ENCODE assay signal across 8 cellular contexts in the genomic region with DNA sequence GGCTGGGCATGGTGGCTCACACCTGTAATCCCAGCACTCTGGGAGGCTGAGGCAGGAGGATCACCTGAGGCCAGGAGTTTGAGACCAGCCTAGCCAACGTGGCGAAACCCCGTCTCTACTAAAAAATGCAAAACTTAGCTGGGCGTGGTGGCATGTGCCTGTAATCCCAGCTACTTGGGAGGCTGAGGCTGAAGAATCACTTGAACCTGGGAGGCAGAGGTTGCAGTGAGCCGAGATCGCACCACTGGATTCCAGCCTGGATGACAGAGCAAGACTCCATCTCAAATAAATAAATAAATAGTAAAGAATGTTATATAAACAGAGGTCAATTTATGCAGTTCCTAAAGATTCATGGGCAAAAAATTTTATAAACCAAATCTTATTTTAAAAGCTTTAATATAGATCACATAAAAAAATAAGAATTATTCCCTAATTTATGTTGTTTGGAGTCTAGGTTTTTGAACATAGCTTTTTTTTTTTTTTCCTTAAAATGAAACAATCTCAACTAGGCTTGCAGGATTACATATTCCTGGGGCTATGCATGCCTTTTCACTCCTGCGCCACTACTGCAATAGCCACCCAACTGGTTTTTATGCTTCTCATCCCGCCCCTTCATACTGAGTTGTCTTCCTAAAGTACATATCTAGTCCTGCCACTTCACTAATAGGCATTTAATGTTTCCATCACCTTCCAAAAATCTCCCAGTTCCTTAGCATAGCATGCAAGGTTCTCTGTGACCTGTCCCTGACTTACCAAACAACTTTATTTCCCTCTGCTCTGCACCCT. TPM values are rescaled to one million over a fixed set of nuclear protein-coding genes. Genes with fewer than 3 reads are reported as not detected.
A peak's percentile ranks its signal among the peaks of the same experiment; 100 is the strongest.
DNase-seq lines count a peak whose midpoint lies in the region; ATAC-seq, FAIRE-seq and TF ChIP-seq lines count a peak whose summit lies in the region.
"Not testable (repeated sequence)": the region's sequence is repeated elsewhere in the genome, so short reads cannot be mapped to it uniquely, and the experiment has no call there.

No MANE protein-coding gene starts in this region.

- H3K23ac ChIP-seq in IMR-90 (ENCODE audit: low read depth, low read length), result peak overlapping the region; percentile 10; the same call in 1 of the 2 replicates

- intact Hi-C loops in IMR-90 (cut with micrococcal nuclease), result not testable (repeated sequence)

- dilution Hi-C loops in IMR-90 (cut with HindIII; ENCODE audit: low sequenced_read_pairs, unreplicated experiment), result not testable (repeated sequence)

- not testable (repeated sequence) for TF ChIP-seq RAD21 in IMR-90 (IDR thresholded peaks at IDR 0.05; ENCODE audit: low read length)

- not testable (repeated sequence) for H4K20me1 ChIP-seq in IMR-90 (ENCODE audit: insufficient read depth, low read length); astrocyte (ENCODE audit: insufficient read depth, low read length); smooth muscle cell (ENCODE audit: low read depth)

- not testable (repeated sequence) for H2BK15ac ChIP-seq in IMR-90 (ENCODE audit: low read depth, low read length)

- not testable (repeated sequence) for ATAC-seq in IMR-90 (ENCODE audit: low read depth)
- peak; percentile 34 for ATAC-seq in foreskin keratinocyte

- H3K27me3 ChIP-seq in IMR-90 (ENCODE audit: control insufficient read depth, insufficient read depth, low read length); astrocyte (ENCODE audit: insufficient read depth, low read length); bronchial epithelial cell (ENCODE audit: control insufficient read depth, insufficient read depth, low read length); foreskin keratinocyte; smooth muscle cell (ENCODE audit: low read depth): not testable (repeated sequence)

- H3F3A ChIP-seq in smooth muscle cell (ENCODE audit: low read depth), result not testable (repeated sequence)

- H2BK5ac ChIP-seq in IMR-90 (ENCODE audit: low read depth, low read length, poor library complexity, severe bottlenecking), result peak overlapping the region; percentile 78

- H3K9me1 ChIP-seq in IMR-90 (ENCODE audit: insufficient read depth, low read length), result peaks cover 17% of the 10 kb centered on the region

- H3K4me1 ChIP-seq in IMR-90 (ENCODE audit: control insufficient read depth, insufficient read depth, low read length); foreskin keratinocyte; smooth muscle cell (ENCODE audit: low read depth): not testable (repeated sequence)
- H3K4me1 ChIP-seq in astrocyte (ENCODE audit: insufficient read depth, low read length), result peaks cover 16% of the 10 kb centered on the region

- not testable (repeated sequence) for H2AK9ac ChIP-seq in IMR-90 (replicated peaks; ENCODE audit: low read depth, low read length, poor library complexity)

- not testable (repeated sequence) for FAIRE-seq in astrocyte (lab: Jason Lieb, UNC); bronchial epithelial cell (lab: Jason Lieb, UNC)

- not testable (repeated sequence) for TF ChIP-seq CTCF in IMR-90 (conservative IDR thresholded peaks at IDR 0.05; ENCODE audit: low read depth, low read length); RWPE1 (conservative IDR thresholded peaks at IDR 0.05; ENCODE audit: low read depth); astrocyte (IDR thresholded peaks at IDR 0.05; ENCODE audit: insufficient read depth, low read depth, low read length); bronchial epithelial cell (IDR thresholded peaks at IDR 0.05; ENCODE audit: insufficient read depth, low read length, severe bottlenecking); foreskin keratinocyte (conservative IDR thresholded peaks at IDR 0.05); mesothelial cell of epicardium (IDR thresholded peaks at IDR 0.05; ENCODE audit: unreplicated experiment); smooth muscle cell (IDR thresholded peaks at IDR 0.05; ENCODE audit: borderline replicate concordance, insufficient read depth, poor library complexity, severe bottlenecking)

- POLR2A ChIA-PET in IMR-90 (lab: Charles Lee; ENCODE audit: unreplicated experiment) (interaction anchor here (0.5 kb wide), 1 partner anchor 64 kb away, joined by 3 read pairs; no protein-coding TSS in a partner anchor), RWPE1 (lab: Yijun Ruan, JAX; ENCODE audit: low non-redundant PET) (interaction anchor here (0.6 kb wide), 1 partner anchor 280 kb away, joined by 5 read pairs; no protein-coding TSS in a partner anchor)

- not testable (repeated sequence) for H3K4ac ChIP-seq in IMR-90 (ENCODE audit: low read depth, low read length)

- not testable (repeated sequence) for H2AFZ ChIP-seq in IMR-90 (replicated peaks; ENCODE audit: low read length, poor library complexity); astrocyte (ENCODE audit: low read depth, low read length); smooth muscle cell (ENCODE audit: low read depth)

- TF ChIP-seq POLR2A in IMR-90 (IDR thresholded peaks at IDR 0.05; ENCODE audit: low read depth, low read length), result not testable (repeated sequence)

- H3K4me1 Mint-ChIP-seq in astrocyte (ENCODE audit: low read depth, unreplicated experiment), result not testable (repeated sequence)
- peaks cover 22% of the 10 kb centered on the region for H3K4me1 Mint-ChIP-seq in mesothelial cell of epicardium

- in situ Hi-C loops in IMR-90 (cut with MboI; ENCODE audit: low sequenced_read_pairs), result not testable (repeated sequence)

- not testable (repeated sequence) for H4K5ac ChIP-seq in IMR-90 (ENCODE audit: low read depth, low read length)

- not testable (repeated sequence) for H3K56ac ChIP-seq in IMR-90 (ENCODE audit: extremely low read depth, insufficient read depth, low read length)

- WGBS in IMR-90 (ENCODE audit: extremely low coverage in 2 of 2, insufficient read length in 1 of 2), 2 experiments, result 94% methylated on average over 5 of the region's 8 CpGs; no CpG with 5 or more reads in 1 of the 2 experiments
- WGBS in smooth muscle cell (ENCODE audit: low lambda C conversion rate), result 86% methylated on average over 8 of the region's 8 CpGs

- peak overlapping the region; percentile 64; the same call in 1 of the 2 replicates for H4K91ac ChIP-seq in IMR-90 (ENCODE audit: insufficient read depth, low read depth, low read length)

- H3K36me3 ChIP-seq in IMR-90 (ENCODE audit: control insufficient read depth, insufficient read depth, low read length); astrocyte (ENCODE audit: insufficient read depth, low read length); bronchial epithelial cell (ENCODE audit: control insufficient read depth, insufficient read depth, low read length); smooth muscle cell (ENCODE audit: low read depth): not testable (repeated sequence)

- H4K8ac ChIP-seq in IMR-90 (ENCODE audit: low read depth in 2 of 2, low read length in 2 of 2), result peak overlapping the region in 1 of 2 experiments; percentile 63; a peak in 1 of 4 replicates

- DNase-seq in DMS53 (lab: John Stamatoyannopoulos, UW) (peak; percentile 15), RWPE1 (ENCODE audit: low spot score) (peak; percentile 51), bronchial epithelial cell (ENCODE audit: low read depth) (peak; percentile 50), foreskin keratinocyte (peak in 1 of 2 donors; percentile 56)
- not testable (repeated sequence) for DNase-seq in IMR-90; astrocyte (ENCODE audit: low read depth); mesothelial cell of epicardium (ENCODE audit: low spot score in 2 of 2, unreplicated experiment in 2 of 2); smooth muscle cell (lab: John Stamatoyannopoulos, UW; ENCODE audit: unreplicated experiment)

- not testable (repeated sequence) for BruUV-seq in IMR-90 (replicated peaks; lab: Mats Ljungman, UMichigan)

- H3K27ac ChIP-seq in IMR-90 (ENCODE audit: insufficient read depth, low read length); RWPE1; foreskin keratinocyte: not testable (repeated sequence)
- peak overlapping the region; percentile 47 for H3K27ac ChIP-seq in astrocyte (ENCODE audit: low read depth, low read length)
- peak overlapping the region; percentile 61 for H3K27ac ChIP-seq in smooth muscle cell (ENCODE audit: low read depth)

- H2BK120ac ChIP-seq in IMR-90 (ENCODE audit: low read depth, low read length), result peak overlapping the region; percentile 66

- not testable (repeated sequence) for H3K4me2 ChIP-seq in IMR-90 (ENCODE audit: low read depth, low read length); astrocyte (ENCODE audit: low read length); smooth muscle cell

- not testable (repeated sequence) for H3K9me3 ChIP-seq in IMR-90 (ENCODE audit: control insufficient read depth, insufficient read depth, low read length); astrocyte (ENCODE audit: insufficient read depth, low read depth, low read length); smooth muscle cell (replicated peaks; ENCODE audit: low read depth)

- CTCF ChIA-PET in IMR-90 (lab: Yijun Ruan, JAX), result interaction anchor here (0.6 to 1.3 kb wide), 4 partner anchors 11 to 29 kb away, joined by 3 to 5 read pairs (median 3); no protein-coding TSS in a partner anchor
- CTCF ChIA-PET in RWPE1 (lab: Yijun Ruan, JAX), result not testable (repeated sequence)

- H3K9ac ChIP-seq in IMR-90 (ENCODE audit: low read depth, low read length); astrocyte (ENCODE audit: low read length): not testable (repeated sequence)
- H3K9ac ChIP-seq in smooth muscle cell (ENCODE audit: low read depth), result peak overlapping the region; percentile 27

- H3K79me2 ChIP-seq in astrocyte (ENCODE audit: insufficient read depth, low read length); smooth muscle cell (ENCODE audit: low read depth): not testable (repeated sequence)

- H2AK5ac ChIP-seq in IMR-90 (ENCODE audit: low read depth, low read length), result not testable (repeated sequence)

- not testable (repeated sequence) for H3K9me3 Mint-ChIP-seq in astrocyte (ENCODE audit: unreplicated experiment); mesothelial cell of epicardium

- peak overlapping the region; percentile 62; the same call in 1 of the 2 replicates for H2BK20ac ChIP-seq in IMR-90 (ENCODE audit: low read depth, low read length)

- not testable (repeated sequence) for H3K27ac Mint-ChIP-seq in astrocyte (ENCODE audit: unreplicated experiment)
- H3K27ac Mint-ChIP-seq in mesothelial cell of epicardium, result peak overlapping the region; percentile 48

- peaks cover 0 to 16% of the 10 kb centered on the region in 2 experiments; a peak in 2 of 4 replicates for H3K79me1 ChIP-seq in IMR-90 (ENCODE audit: low read depth in 1 of 2, low read length in 2 of 2)

- not testable (repeated sequence) for H3K4me3 ChIP-seq in IMR-90 (ENCODE audit: insufficient read depth, low read depth, low read length); astrocyte (ENCODE audit: insufficient read depth, low read depth, low read length); bronchial epithelial cell (ENCODE audit: low read depth, low read length); smooth muscle cell

- H3K27me3 Mint-ChIP-seq in astrocyte (ENCODE audit: low read depth, unreplicated experiment); mesothelial cell of epicardium (ENCODE audit: low read depth): not testable (repeated sequence)

- H3K36me3 Mint-ChIP-seq in astrocyte (ENCODE audit: low read depth, unreplicated experiment); mesothelial cell of epicardium: not testable (repeated sequence)

- H3K18ac ChIP-seq in IMR-90 (ENCODE audit: low read depth, low read length), result peak overlapping the region; percentile 40; the same call in 1 of the 2 replicates

- not testable (repeated sequence) for H3K4me3 Mint-ChIP-seq in astrocyte (ENCODE audit: unreplicated experiment); mesothelial cell of epicardium

- H3K14ac ChIP-seq in IMR-90 (replicated peaks; ENCODE audit: low read depth, low read length), result not testable (repeated sequence)

RNA-seq across cellular contexts. Expression of gene PPP2CA, which starts 27.7 kb away (rescaled TPM):
- 70.6 and 191 TPM in 2 replicates for total RNA-seq in IMR-90 (2012; rRNA removed)
- 53.9 and 73.6 TPM in 2 replicates for polyA plus RNA-seq in IMR-90 (2012; rRNA removed)
- polyA plus RNA-seq in IMR-90 (2012; cell fraction: cytosol; rRNA removed), result 132 and 188 TPM in 2 replicates
- polyA plus RNA-seq in IMR-90 (2012; cell fraction: nucleus; rRNA removed; ENCODE audit: low replicate concordance), result 79.4 and 83.1 TPM in 2 replicates
- total RNA-seq in astrocyte, result 172 and 180 TPM in 2 replicates
- 109 and 133 TPM in 2 replicates for total RNA-seq in bronchial epithelial cell
- 141 and 149 TPM in 2 replicates for total RNA-seq in foreskin keratinocyte
- polyA plus RNA-seq in foreskin keratinocyte, result 89.8 and 114 TPM in 2 replicates
- total RNA-seq in mesothelial cell of epicardium, result 126 to 137 TPM (median 134 TPM) in 3 replicates
- 82.4 and 178 TPM in 2 replicates for total RNA-seq in smooth muscle cell
- 243 and 244 TPM in 2 replicates for polyA plus RNA-seq in smooth muscle cell
